23 cellular contexts compared by ENCODE assay signal in genomic region chr1:156639601-156640101, GRCh38. TPM values are rescaled to one million over a fixed set of nuclear protein-coding genes. Genes with fewer than 3 reads are reported as not detected.
DNase-seq lines count a peak whose midpoint lies in the region; ATAC-seq, FAIRE-seq and TF ChIP-seq lines count a peak whose summit lies in the region.
"Had no signal": no experiment of that assay in that cellular context is flagged by ENCODE, and none has a peak within 500 bp of the region (broad histone marks: within the 10 kb centered on the region; RNA-seq: fewer than 3 reads in every experiment).

No MANE protein-coding gene starts in this region.

- H3K9ac ChIP-seq in kidney (ENCODE audit: low read length in 2 of 2), result no peak overlapping the region
- H3K9ac ChIP-seq: neural progenitor cell had no signal

- ATAC-seq in HG03378 (IDR thresholded peaks at IDR 0.05; ENCODE audit: unreplicated experiment) (no peak), GM19395 (IDR thresholded peaks at IDR 0.05; ENCODE audit: unreplicated experiment) (no peak)
- ATAC-seq in effector memory CD8-positive, alpha-beta T cell (replicated peaks), result no peak
- ATAC-seq: GM23338 had no signal

- POLR2A ChIA-PET in HEK293 (lab: Yijun Ruan, JAX), result interaction anchor here (0.9 kb wide), 1 partner anchor 12 kb away, joined by 3 read pairs; no protein-coding TSS in a partner anchor

- no peak for TF ChIP-seq POLR2A in esophagus squamous epithelium (IDR thresholded peaks at IDR 0.05)

- peaks cover 13 to 18% of the 10 kb centered on the region in 2 donors for H3K4me1 Mint-ChIP-seq in effector memory CD8-positive, alpha-beta T cell (ENCODE audit: low read depth in 2 of 2)

- no peak overlapping the region for H3K27ac Mint-ChIP-seq in effector memory CD8-positive, alpha-beta T cell
- H3K27ac Mint-ChIP-seq: activated CD4-positive, alpha-beta T cell treated with anti-CD3 and anti-CD28 coated beads, Interleukin-2, amount 10 ng/mL, durations not matched to agents 7 days and 5 days; activated naive CD8-positive, alpha-beta T cell treated with anti-CD3 and anti-CD28 coated beads, Interleukin-2, amount 10 ng/mL, durations not matched to agents 7 days and 5 days; endodermal cell; GM23338; IgD-negative memory B cell; neural progenitor cell had no signal

- no peaks in the 10 kb centered on the region for H3K9me3 ChIP-seq in HEK293 (ENCODE audit: control insufficient read depth, insufficient read depth, low read depth, low read length)
- H3K9me3 ChIP-seq in SJCRH30 (replicated peaks), result no peaks in the 10 kb centered on the region
- H3K9me3 ChIP-seq in kidney (ENCODE audit: control insufficient read depth in 1 of 2, low read length in 2 of 2), result no peaks in the 10 kb centered on the region
- no peaks in the 10 kb centered on the region for H3K9me3 ChIP-seq in esophagus squamous epithelium
- H3K9me3 ChIP-seq: sigmoid colon, transverse colon had no signal

- H3K4me3 Mint-ChIP-seq in effector memory CD8-positive, alpha-beta T cell, result no peak overlapping the region
- H3K4me3 Mint-ChIP-seq: activated CD4-positive, alpha-beta T cell treated with anti-CD3 and anti-CD28 coated beads, Interleukin-2, amount 10 ng/mL, durations not matched to agents 7 days and 5 days; activated naive CD8-positive, alpha-beta T cell treated with anti-CD3 and anti-CD28 coated beads, Interleukin-2, amount 10 ng/mL, durations not matched to agents 7 days and 5 days; endodermal cell; GM23338 had no signal

- FAIRE-seq in kidney (lab: Jason Lieb, UNC), result no peak

- WGBS in esophagus squamous epithelium, 2 donors, result 60 to 61% methylated on average over 3 to 5 of the region's 6 CpGs

- DNase-seq in AG20443 (ENCODE audit: low spot score), result peak; percentile 36
- peak; percentile 78 to 87 for DNase-seq in SJCRH30
- peak; percentile 37 for DNase-seq in kidney
- DNase-seq in effector memory CD8-positive, alpha-beta T cell, result no peak
- no peak for DNase-seq in esophagus squamous epithelium (lab: John Stamatoyannopoulos, UW)
- DNase-seq: activated CD4-positive, alpha-beta T cell treated with anti-CD3 and anti-CD28 coated beads, Interleukin-2, amount 10 ng/mL, durations not matched to agents 7 days and 5 days; activated naive CD8-positive, alpha-beta T cell treated with anti-CD3 and anti-CD28 coated beads, Interleukin-2, amount 10 ng/mL, durations not matched to agents 7 days and 5 days; activated T-cell treated with anti-CD3 and anti-CD28 coated beads, Interleukin-2, amount 50 U/mL, for 1 hour; caudate nucleus; endodermal cell; NCI-H1436; NCI-H524; sigmoid colon; stimulated activated CD4-positive, alpha-beta T cell treated with anti-CD3 and anti-CD28 coated beads, Interleukin-4, amount 100 ng/mL, for 4 hours; transverse colon had no signal

- H3K36me3 ChIP-seq in HEK293 (ENCODE audit: control insufficient read depth in 2 of 2, insufficient read depth in 1 of 2, low read length in 2 of 2) (no peaks in the 10 kb centered on the region), SJCRH30 (no peaks in the 10 kb centered on the region), kidney (ENCODE audit: control insufficient read depth in 1 of 2, insufficient read depth in 2 of 2, low read length in 2 of 2) (no peaks in the 10 kb centered on the region), esophagus squamous epithelium (no peaks in the 10 kb centered on the region)
- H3K36me3 ChIP-seq: neural progenitor cell, sigmoid colon, transverse colon had no signal

- H3K4me3 ChIP-seq in HEK293 (ENCODE audit: low read depth, low read length) (no peak overlapping the region), SJCRH30 (no peak overlapping the region), kidney (ENCODE audit: low read length in 2 of 2) (no peak overlapping the region), esophagus squamous epithelium (no peak overlapping the region)
- H3K4me3 ChIP-seq: GM23338, neural progenitor cell, sigmoid colon, transverse colon had no signal

- intact Hi-C loops in kidney (cut with DNase I), result no loop called here
- intact Hi-C loops in esophagus squamous epithelium (cut with DNase I), result no loop called here

- CTCF ChIA-PET in HEK293 (lab: Yijun Ruan, JAX), result interaction anchor here (0.7 to 7.1 kb wide), 4 partner anchors 9 to 84 kb away, joined by 3 to 79 read pairs (median 6); no protein-coding TSS in a partner anchor

- H3K9me3 Mint-ChIP-seq in effector memory CD8-positive, alpha-beta T cell, result no peaks in the 10 kb centered on the region
- H3K9me3 Mint-ChIP-seq: activated CD4-positive, alpha-beta T cell treated with anti-CD3 and anti-CD28 coated beads, Interleukin-2, amount 10 ng/mL, durations not matched to agents 7 days and 5 days; activated naive CD8-positive, alpha-beta T cell treated with anti-CD3 and anti-CD28 coated beads, Interleukin-2, amount 10 ng/mL, durations not matched to agents 7 days and 5 days; endodermal cell; GM23338; IgD-negative memory B cell; neural progenitor cell had no signal

- H3K36me3 Mint-ChIP-seq in effector memory CD8-positive, alpha-beta T cell (ENCODE audit: insufficient read depth), result peaks cover 4% of the 10 kb centered on the region
- H3K36me3 Mint-ChIP-seq: activated naive CD8-positive, alpha-beta T cell treated with anti-CD3 and anti-CD28 coated beads, Interleukin-2, amount 10 ng/mL, durations not matched to agents 7 days and 5 days; neural progenitor cell had no signal

- H3K4me1 ChIP-seq in HEK293 (ENCODE audit: control insufficient read depth, insufficient read depth, low read length) (no peaks in the 10 kb centered on the region), SJCRH30 (peaks cover 35% of the 10 kb centered on the region), kidney (ENCODE audit: control insufficient read depth in 1 of 2, insufficient read depth in 1 of 2, low read depth in 1 of 2, low read length in 2 of 2) (peaks cover 0 to 5% of the 10 kb centered on the region in 2 donors), esophagus squamous epithelium (peaks cover 7 to 15% (median 11%) of the 10 kb centered on the region in 3 donors)

- peaks cover 75 to 91% of the 10 kb centered on the region in 2 donors for H3K27me3 Mint-ChIP-seq in effector memory CD8-positive, alpha-beta T cell

- H3K27me3 ChIP-seq in SJCRH30, result peaks cover 7% of the 10 kb centered on the region
- H3K27me3 ChIP-seq in esophagus squamous epithelium, result peaks cover 11 to 100% (median 28%) of the 10 kb centered on the region in 4 donors

- TF ChIP-seq CTCF in HEK293 (tag by site-specific recombination; IDR thresholded peaks at IDR 0.05) (no peak), kidney (IDR thresholded peaks at IDR 0.05; ENCODE audit: borderline replicate concordance, extremely low read depth, insufficient read depth) (no peak), esophagus squamous epithelium (IDR thresholded peaks at IDR 0.05) (no peak)

- H3K27ac ChIP-seq in HEK293 (ENCODE audit: extremely low read depth, low read depth, low read length), result no peak overlapping the region
- H3K27ac ChIP-seq in SJCRH30, result no peak overlapping the region
- no peak overlapping the region for H3K27ac ChIP-seq in kidney (ENCODE audit: low read depth in 2 of 2, low read length in 2 of 2)
- no peak overlapping the region for H3K27ac ChIP-seq in esophagus squamous epithelium
- H3K27ac ChIP-seq: neural progenitor cell, RWPE1, sigmoid colon, transverse colon had no signal

TF ChIP-seq in HEK293, 187 proteins besides CTCF, POLR2A, EP300 and RAD21 (continues in another document):
- no peak for TF ChIP-seq ZNF558 (tag by site-specific recombination; IDR thresholded peaks at IDR 0.05)
- TF ChIP-seq ZNF175 (tag by site-specific recombination; IDR thresholded peaks at IDR 0.05), result no peak
- no peak for TF ChIP-seq ZNF571 (tag by site-specific recombination; IDR thresholded peaks at IDR 0.05)
- no peak for TF ChIP-seq ZNF18 (tag by site-specific recombination; IDR thresholded peaks at IDR 0.05)
- TF ChIP-seq ZNF24 (tag by site-specific recombination; IDR thresholded peaks at IDR 0.05), result no peak
- no peak for TF ChIP-seq ZNF184 (tag by site-specific recombination; IDR thresholded peaks at IDR 0.05)
- no peak for TF ChIP-seq ZNF239 (tag by site-specific recombination; IDR thresholded peaks at IDR 0.05)

RNA-seq across cellular contexts. Expression of gene BCAN, which starts 2.3 kb away (rescaled TPM):
- total RNA-seq in SJCRH30 (2014; rRNA removed; shearing (Covaris generic)), result 0.05 TPM in 1 of 2 replicates, not detected in the other
- 0.19 TPM for total RNA-seq in kidney
- 0.45 TPM for polyA plus RNA-seq in kidney (ENCODE audit: insufficient read depth, low read depth, low replicate concordance)
- total RNA-seq in esophagus squamous epithelium, result not detected
- total RNA-seq: activated CD4-positive, alpha-beta T cell treated with anti-CD3 and anti-CD28 coated beads, Interleukin-2, amount 10 ng/mL, durations not matched to agents 7 days and 5 days; activated naive CD8-positive, alpha-beta T cell treated with anti-CD3 and anti-CD28 coated beads, Interleukin-2, amount 10 ng/mL, durations not matched to agents 7 days and 5 days; lung microvascular endothelial cell had no signal
- polyA plus RNA-seq: IgD-negative memory B cell had no signal

RNA-seq across cellular contexts. Expression of gene HAPLN2, which starts 20.4 kb away (rescaled TPM):
- total RNA-seq in SJCRH30 (2014; rRNA removed; shearing (Covaris generic)), result 0.20 and 0.23 TPM in 2 replicates
- total RNA-seq in kidney, result 1.9 TPM
- polyA plus RNA-seq in kidney (ENCODE audit: insufficient read depth, low read depth, low replicate concordance), result 0.30 TPM
- under 1 TPM in 1 of 4 donors, not detected in 3; 0.18 TPM for total RNA-seq in esophagus squamous epithelium
- total RNA-seq: GM23338, lung microvascular endothelial cell had no signal
- polyA plus RNA-seq: IgD-negative memory B cell had no signal

RNA-seq across cellular contexts. Expression of gene NES, which starts 37.6 kb away (rescaled TPM):
- 356 and 359 TPM in 2 replicates for total RNA-seq in SJCRH30 (2014; rRNA removed; shearing (Covaris generic))
- total RNA-seq in kidney (50.7 TPM), esophagus squamous epithelium (1 to 10 TPM; 3.5 to 8.0 (median 5.4) TPM)
- 44.3 TPM for polyA plus RNA-seq in kidney (ENCODE audit: insufficient read depth, low read depth, low replicate concordance)
- total RNA-seq: activated CD4-positive, alpha-beta T cell treated with anti-CD3 and anti-CD28 coated beads, Interleukin-2, amount 10 ng/mL, durations not matched to agents 7 days and 5 days; activated naive CD8-positive, alpha-beta T cell treated with anti-CD3 and anti-CD28 coated beads, Interleukin-2, amount 10 ng/mL, durations not matched to agents 7 days and 5 days had no signal
- polyA plus RNA-seq: IgD-negative memory B cell had no signal

RNA-seq across cellular contexts. Expression of gene GPATCH4, which starts 38.4 kb away (rescaled TPM):
- total RNA-seq in SJCRH30 (2014; rRNA removed; shearing (Covaris generic)), result 22.8 and 25.1 TPM in 2 replicates
- 24.0 TPM for total RNA-seq in kidney
- polyA plus RNA-seq in kidney (ENCODE audit: insufficient read depth, low read depth, low replicate concordance), result 26.2 TPM
- total RNA-seq in esophagus squamous epithelium, result 10 to 100 TPM; 14.0 to 41.8 (median 25.0) TPM

RNA-seq across cellular contexts. Expression of gene NAXE, which starts 48.1 kb away (rescaled TPM):
- 29.7 and 30.1 TPM in 2 replicates for total RNA-seq in SJCRH30 (2014; rRNA removed; shearing (Covaris generic))
- total RNA-seq in kidney (78.0 TPM), esophagus squamous epithelium (10 to 100 TPM; 36.5 to 64.4 (median 52.8) TPM)
- 221 TPM for polyA plus RNA-seq in kidney (ENCODE audit: insufficient read depth, low read depth, low replicate concordance)

Comparison
In these comparisons a context has a peak if more than half of its experiments do, and no peak if none do; other contexts are left out.
1. DNase-seq: peak in AG20443 (single experiment), SJCRH30 (2 of 2) and kidney (single experiment); none in effector memory CD8-positive, alpha-beta T cell (0 of 3) and esophagus squamous epithelium (single experiment).